9 cellular contexts compared by ENCODE assay signal in the genomic region with DNA sequence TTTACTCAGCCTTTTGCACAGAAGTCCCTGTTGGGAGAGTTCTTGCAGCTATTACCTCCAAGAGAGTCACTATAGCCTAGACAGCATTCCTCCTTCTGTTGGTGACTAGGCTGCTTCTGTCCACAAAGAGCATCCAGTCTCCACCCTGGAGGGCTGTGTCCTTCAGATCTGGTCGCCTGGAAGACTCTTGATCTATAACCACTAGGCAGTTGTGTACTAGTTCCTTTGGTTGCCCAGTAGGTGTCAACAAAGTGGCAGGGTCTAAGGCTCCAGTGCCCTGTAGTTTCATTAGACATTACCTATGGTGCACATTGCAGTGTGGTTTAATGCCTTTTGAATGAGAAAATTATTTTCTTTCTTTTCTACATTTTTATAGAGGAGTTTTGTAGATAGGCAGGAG. TPM values are rescaled to one million over a fixed set of nuclear protein-coding genes. Genes with fewer than 3 reads are reported as not detected.
DNase-seq lines count a peak whose midpoint lies in the region; ATAC-seq and TF ChIP-seq lines count a peak whose summit lies in the region.
"Had no signal": no experiment of that assay in that cellular context is flagged by ENCODE, and none has a peak within 500 bp of the region (broad histone marks: within the 10 kb centered on the region; RNA-seq: fewer than 3 reads in every experiment).

No MANE protein-coding gene starts in this region.

- H2AFZ ChIP-seq in HCT116 (ENCODE audit: low read depth, low read length, poor library complexity, severe bottlenecking): no peak overlapping the region

- RAD21 ChIA-PET in HCT116 (lab: Charles Lee; ENCODE audit: low non-redundant PET in 1 of 2, low total read pairs in 2 of 2, uncharacterized antibody in 2 of 2, unreplicated experiment in 2 of 2): no interaction called here

- no peaks in the 10 kb centered on the region for H4K20me1 ChIP-seq in HCT116 (ENCODE audit: insufficient read depth)

- TF ChIP-seq RAD21 in HCT116 (IDR thresholded peaks at IDR 0.05; ENCODE audit: low read depth): peak; percentile 36; the same call in 1 of the 2 replicates

- no peak overlapping the region for H3K9ac ChIP-seq in HCT116 (ENCODE audit: low read length)

- H3K9me2 ChIP-seq in HCT116 (ENCODE audit: insufficient read depth): no peaks in the 10 kb centered on the region

- peak; percentile 67 for ATAC-seq in HCT116
- ATAC-seq in left colon: peak; percentile 80
- ATAC-seq in GM21423 (IDR thresholded peaks at IDR 0.05; ENCODE audit: unreplicated experiment): no peak
- no peak for ATAC-seq in HG03045 (IDR thresholded peaks at IDR 0.05; ENCODE audit: unreplicated experiment)

- H3K4me2 ChIP-seq in HCT116 (ENCODE audit: low read length): no peak overlapping the region

- H3K36me3 ChIP-seq in HCT116 (ENCODE audit: control insufficient read depth in 1 of 2, insufficient read depth in 2 of 2, low read length in 2 of 2): no peaks in the 10 kb centered on the region
- no peaks in the 10 kb centered on the region for H3K36me3 ChIP-seq in tibial artery
- H3K36me3 ChIP-seq: WERI-Rb-1 had no signal

- H3K9me3 ChIP-seq in HCT116 (ENCODE audit: control insufficient read depth in 1 of 2, insufficient read depth in 1 of 2, low read depth in 1 of 2, low read length in 2 of 2): no peaks in the 10 kb centered on the region
- H3K9me3 ChIP-seq in tibial artery: no peaks in the 10 kb centered on the region

- CTCF ChIA-PET in HCT116 (lab: Charles Lee): no interaction called here

- H3K79me2 ChIP-seq in HCT116 (ENCODE audit: insufficient read depth, low read length): no peaks in the 10 kb centered on the region

- H3K4me1 ChIP-seq in HCT116 (ENCODE audit: control insufficient read depth in 1 of 2, insufficient read depth in 2 of 2, low read length in 2 of 2) (no peaks in the 10 kb centered on the region; a peak in 1 of 4 replicates), tibial artery (peaks cover 0 to 22% (median 18%) of the 10 kb centered on the region in 4 donors)

- BruUV-seq in HCT116 (replicated peaks; lab: Mats Ljungman, UMichigan): no TSS peak

- intact Hi-C loops in HCT116 (cut with micrococcal nuclease): no loop called here
- intact Hi-C loops in left colon (cut with DNase I, micrococcal nuclease): loop anchor here in 1 of 2 donors (10.0 kb wide), 1 partner anchor 270 kb away; no protein-coding TSS in a partner anchor
- intact Hi-C loops in tibial artery (cut with DNase I; ENCODE audit: low total_unique reads): no loop called here

- POLR2A ChIA-PET in HCT116 (lab: Charles Lee): no interaction called here

- no peaks in the 10 kb centered on the region for H3K27me3 ChIP-seq in HCT116 (ENCODE audit: insufficient read depth, low read length)
- H3K27me3 ChIP-seq in tibial artery: no peaks in the 10 kb centered on the region

- TF ChIP-seq POLR2A in HCT116 (IDR thresholded peaks at IDR 0.05; ENCODE audit: borderline replicate concordance, extremely low read depth, insufficient read depth, insufficient read length): no peak

- TF ChIP-seq CTCF in AG09319 (IDR thresholded peaks at IDR 0.05; ENCODE audit: low read depth, low read length) (peak; percentile 9), HCT116 (IDR thresholded peaks at IDR 0.05 in 2 of 3, conservative IDR thresholded peaks at IDR 0.05 in 1 of 3; ENCODE audit: borderline replicate concordance in 1 of 3, insufficient read depth in 1 of 3, low read depth in 2 of 3, low read length in 2 of 3) (peak; percentile 24 to 33 (median 25); a peak in 4 of 6 replicates), tibial artery (IDR thresholded peaks at IDR 0.05) (no peak)

- no peak for DNase-seq in AG09319 (ENCODE audit: extremely low read depth, low read depth)
- no peak for DNase-seq in HCT116 (ENCODE audit: low read depth, low spot score)
- DNase-seq in SW480 (ENCODE audit: low spot score): peak; percentile 46
- no peak for DNase-seq in left colon
- no peak for DNase-seq in tibial artery
- DNase-seq in stimulated activated CD4-positive, alpha-beta T cell treated with anti-CD3 and anti-CD28 coated beads, Interleukin-2, amount 100 ng/mL, for 24 hours: no peak
- DNase-seq: WERI-Rb-1 had no signal

- no peak overlapping the region for H3K27ac ChIP-seq in HCT116 (ENCODE audit: low read depth, low read length)
- no peak overlapping the region for H3K27ac ChIP-seq in tibial artery
- H3K27ac ChIP-seq: WERI-Rb-1 had no signal

- H3K4me3 ChIP-seq in HCT116 (replicated peaks in 1 of 2; ENCODE audit: low read depth in 1 of 2, low read length in 2 of 2) (no peak overlapping the region), tibial artery (no peak overlapping the region)

TF ChIP-seq in HCT116, 20 proteins besides CTCF, POLR2A, EP300 and RAD21:
- no peak for TF ChIP-seq CBX3 (IDR thresholded peaks at IDR 0.05; ENCODE audit: low read depth)
- no peak for TF ChIP-seq TCF7L2 (IDR thresholded peaks at IDR 0.05; ENCODE audit: borderline replicate concordance, extremely low read depth, insufficient read depth, insufficient read length)
- no peak for TF ChIP-seq FOSL1 (IDR thresholded peaks at IDR 0.05; ENCODE audit: low read depth)
TF ChIP-seq in HCT116: peak in this region for 0.

RNA-seq across cellular contexts. Expression of a gene that starts 11.3 kb away (rescaled TPM):
- total RNA-seq in HCT116 (2021; ENCODE audit: unreplicated experiment) (0.25 TPM), left colon (10 to 100 TPM; 18.8 to 65.4 TPM)
- 0.16 and 0.55 TPM in 2 replicates for polyA plus RNA-seq in HCT116 (2012)

RNA-seq across cellular contexts. Expression of a gene that starts 51.7 kb away (rescaled TPM):
- total RNA-seq in HCT116 (2021; ENCODE audit: unreplicated experiment) (2.1 TPM), left colon (10 to 100 TPM; 12.8 to 88.1 TPM)
- 0.87 and 0.92 TPM in 2 replicates for polyA plus RNA-seq in HCT116 (2012)

Comparison
In these comparisons a context has a peak if more than half of its experiments do, and no peak if none do; other contexts are left out.
1. CTCF ChIP-seq: peak in AG09319 (single experiment) and HCT116 (3 of 3); none in tibial artery (0 of 2).
2. ATAC-seq: peak in HCT116 (single experiment) and left colon (single experiment); none in GM21423 (single experiment) and HG03045 (single experiment).
3. RNA of a gene that starts 11.3 kb away (total RNA-seq): 18.8 to 65.4 TPM in left colon; 0.25 TPM in HCT116 (single experiment); every median in the first group is over 10 times any median in the second.